ENCODE assay signal across 29 cellular contexts in genomic region chr5:9294793-9295465, GRCh38.
"Had no signal": no experiment of that assay in that cellular context is flagged by ENCODE, and none has a peak within 500 bp of the region (broad histone marks: within the 10 kb centered on the region; RNA-seq: fewer than 3 reads in every experiment).

No MANE protein-coding gene starts in this region.

- H3K9me3 Mint-ChIP-seq: activated CD4-positive, alpha-beta memory T cell treated with anti-CD3 and anti-CD28 coated beads for 36 hours had no signal

- H3K27me3 ChIP-seq: ascending aorta, body of pancreas, MG63, Peyer's patch, SJCRH30 had no signal

- H3K27ac Mint-ChIP-seq: activated B cell treated with CpG ODN at 0.5 μM for 24 hours; activated CD4-positive, alpha-beta memory T cell treated with anti-CD3 and anti-CD28 coated beads for 36 hours; activated CD4-positive, alpha-beta T cell treated with anti-CD3 and anti-CD28 coated beads, Interleukin-2, amount 10 ng/mL, durations not matched to agents 7 days and 5 days; activated naive CD8-positive, alpha-beta T cell treated with anti-CD3 and anti-CD28 coated beads, Interleukin-2, amount 50 U/mL, for 24 hours had no signal

- H3K4me2 ChIP-seq: SK-N-SH had no signal

- H3K36me3 Mint-ChIP-seq: activated CD4-positive, alpha-beta memory T cell treated with anti-CD3 and anti-CD28 coated beads for 36 hours had no signal

- DNase-seq: activated B cell treated with CpG ODN at 0.5 μM for 24 hours; activated CD4-positive, alpha-beta memory T cell treated with anti-CD3 and anti-CD28 coated beads for 36 hours; activated CD4-positive, alpha-beta T cell treated with anti-CD3 and anti-CD28 coated beads, Interleukin-2, amount 10 ng/mL, durations not matched to agents 7 days and 5 days; activated CD8-positive, alpha-beta memory T cell treated with anti-CD3 and anti-CD28 coated beads for 24 hours; activated effector memory CD4-positive, alpha-beta T cell treated with anti-CD3 and anti-CD28 coated beads, Interleukin-2, amount 50 U/mL, for 16 hours; activated naive CD4-positive, alpha-beta T cell treated with Interleukin-2 at 50 U/mL for 16 hours; activated naive CD8-positive, alpha-beta T cell treated with anti-CD3 and anti-CD28 coated beads, Interleukin-2, amount 50 U/mL, for 24 hours; activated T-cell treated with anti-CD3 and anti-CD28 coated beads, Interleukin-2, amount 50 U/mL, for 4 hours; amniotic stem cell; body of pancreas; central memory CD4-positive, alpha-beta T cell; MG63; MV-4-11; NCI-H1105; NCI-H1436; NCI-H1694 treated with DMSO at 0.1 percent for 48 hours; NCI-H2029 treated with DMSO at 0.1 percent for 48 hours; NCI-H345; NCI-H510A; NCI-H526 treated with DMSO at 0.1 percent for 48 hours; Peyer's patch; Right ventricle myocardium superior; SJCRH30; SK-N-SH; SW 1271 had no signal

- H3K9me3 ChIP-seq: ascending aorta, body of pancreas, MG63, Peyer's patch, SJCRH30, SK-N-SH had no signal

- H3K4me3 ChIP-seq: ascending aorta, body of pancreas, MG63, Peyer's patch, SJCRH30 had no signal

- H3K4me3 Mint-ChIP-seq: activated B cell treated with CpG ODN at 0.5 μM for 24 hours; activated CD4-positive, alpha-beta memory T cell treated with anti-CD3 and anti-CD28 coated beads for 36 hours; activated CD4-positive, alpha-beta T cell treated with anti-CD3 and anti-CD28 coated beads, Interleukin-2, amount 10 ng/mL, durations not matched to agents 7 days and 5 days; activated naive CD8-positive, alpha-beta T cell treated with anti-CD3 and anti-CD28 coated beads, Interleukin-2, amount 50 U/mL, for 24 hours; activated T-cell treated with anti-CD3 and anti-CD28 coated beads, Interleukin-2, amount 50 U/mL, for 4 hours had no signal

- H3K4me1 Mint-ChIP-seq: activated B cell treated with CpG ODN at 0.5 μM for 24 hours; activated CD4-positive, alpha-beta T cell treated with anti-CD3 and anti-CD28 coated beads, Interleukin-2, amount 10 ng/mL, durations not matched to agents 7 days and 5 days; activated naive CD8-positive, alpha-beta T cell treated with anti-CD3 and anti-CD28 coated beads, Interleukin-2, amount 50 U/mL, for 24 hours had no signal

- H3K27ac ChIP-seq: ascending aorta, body of pancreas, Peyer's patch, RWPE1, SJCRH30 had no signal

- H3K4me1 ChIP-seq: ascending aorta, body of pancreas, Peyer's patch, SJCRH30 had no signal

- H3K9ac ChIP-seq: SK-N-SH had no signal

- ATAC-seq: activated naive CD4-positive, alpha-beta T cell treated with anti-CD3 and anti-CD28 coated beads, Interleukin-2, amount 50 U/mL, for 72 hours; activated naive CD8-positive, alpha-beta T cell treated with anti-CD3 and anti-CD28 coated beads, Interleukin-2, amount 50 U/mL, for 24 hours; activated T-cell treated with anti-CD3 and anti-CD28 coated beads, Interleukin-2, amount 50 U/mL, for 4 hours; body of pancreas had no signal

- H3K27me3 Mint-ChIP-seq: activated B cell treated with CpG ODN at 0.5 μM for 24 hours; activated CD4-positive, alpha-beta memory T cell treated with anti-CD3 and anti-CD28 coated beads for 36 hours; activated CD4-positive, alpha-beta T cell treated with anti-CD3 and anti-CD28 coated beads, Interleukin-2, amount 10 ng/mL, durations not matched to agents 7 days and 5 days; activated naive CD8-positive, alpha-beta T cell treated with anti-CD3 and anti-CD28 coated beads, Interleukin-2, amount 50 U/mL, for 24 hours had no signal

- H3K36me3 ChIP-seq: ascending aorta, Peyer's patch, SJCRH30 had no signal

- FAIRE-seq: bronchial epithelial cell had no signal
